ENCODE assay signal across 12 cellular contexts in the genomic region with DNA sequence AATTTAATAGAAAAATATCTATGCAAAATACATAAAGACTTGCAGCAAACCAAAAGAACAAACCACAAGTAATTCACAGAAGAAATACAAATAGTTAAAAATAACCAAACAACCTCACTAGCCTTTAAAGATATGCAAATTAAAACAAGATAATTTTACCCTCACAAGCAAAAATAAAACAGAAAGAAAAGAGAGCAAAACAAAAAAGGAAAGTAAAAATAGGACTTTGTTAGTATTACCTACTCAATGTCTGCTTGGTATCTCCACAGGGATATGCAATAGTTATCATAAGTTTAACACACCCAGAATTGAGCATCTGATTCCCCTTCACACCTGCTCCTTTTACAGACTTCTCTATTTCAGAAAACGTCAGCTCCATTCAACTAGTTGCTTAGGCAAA.
DNase-seq lines count a peak whose midpoint lies in the region; ATAC-seq and TF ChIP-seq lines count a peak whose summit lies in the region.
"Had no signal": no experiment of that assay in that cellular context is flagged by ENCODE, and none has a peak within 500 bp of the region (broad histone marks: within the 10 kb centered on the region; RNA-seq: fewer than 3 reads in every experiment).

No MANE protein-coding gene starts in this region.

- DNase-seq in GM06990 (ENCODE audit: extremely low read depth, insufficient read length) (no peak), chondrocyte (ENCODE audit: low spot score) (no peak), COLO668 (lab: John Stamatoyannopoulos, UW; ENCODE audit: unreplicated experiment) (no peak), NCI-H1436 (lab: John Stamatoyannopoulos, UW) (no peak), natural killer cell (no peak)
- DNase-seq: activated T-cell treated with anti-CD3 and anti-CD28 coated beads, Interleukin-2, amount 50 U/mL, for 24 hours; esophagus squamous epithelium; NCI-H1105 treated with DMSO at 0.1 percent for 48 hours; stimulated activated naive CD8-positive, alpha-beta T cell treated with anti-CD3 and anti-CD28 coated beads, Interleukin-15, Interleukin-2, amounts not matched to agents 100 U/mL and 50 U/mL, for 24 hours had no signal

- H3K27ac Mint-ChIP-seq in chondrocyte (ENCODE audit: unreplicated experiment), result no peak overlapping the region
- no peak overlapping the region for H3K27ac Mint-ChIP-seq in natural killer cell
- H3K27ac Mint-ChIP-seq: activated T-cell treated with anti-CD3 and anti-CD28 coated beads, Interleukin-2, amount 50 U/mL, for 24 hours had no signal

- H3K4me1 Mint-ChIP-seq in chondrocyte (ENCODE audit: low read depth), result peaks cover 3% of the 10 kb centered on the region
- no peaks in the 10 kb centered on the region for H3K4me1 Mint-ChIP-seq in natural killer cell

- ATAC-seq in GM19372 (IDR thresholded peaks at IDR 0.05; ENCODE audit: low read depth, unreplicated experiment), result peak; percentile 29
- peak; percentile 34 for ATAC-seq in HG02759 (IDR thresholded peaks at IDR 0.05; ENCODE audit: unreplicated experiment)
- ATAC-seq in HG03457 (IDR thresholded peaks at IDR 0.05; ENCODE audit: unreplicated experiment), result peak; percentile 40
- ATAC-seq in natural killer cell, result no peak
- ATAC-seq: stimulated activated naive CD8-positive, alpha-beta T cell treated with anti-CD3 and anti-CD28 coated beads, Interleukin-15, Interleukin-2, amounts not matched to agents 100 U/mL and 50 U/mL, for 24 hours had no signal

- TF ChIP-seq CTCF in GM06990 (IDR thresholded peaks at IDR 0.05; ENCODE audit: insufficient read depth, low read length, poor library complexity, severe bottlenecking) (no peak), chondrocyte (IDR thresholded peaks at IDR 0.05) (no peak), natural killer cell (IDR thresholded peaks at IDR 0.05) (no peak)

- H3K36me3 Mint-ChIP-seq in chondrocyte (ENCODE audit: low read depth) (no peaks in the 10 kb centered on the region), natural killer cell (no peaks in the 10 kb centered on the region)

- no peaks in the 10 kb centered on the region for H3K36me3 ChIP-seq in GM06990 (ENCODE audit: control insufficient read depth, insufficient read depth, low read length)
- H3K36me3 ChIP-seq: esophagus squamous epithelium had no signal

- intact Hi-C loops in natural killer cell (cut with micrococcal nuclease), result no loop called here

- H3K4me3 ChIP-seq in GM06990 (replicated peaks; ENCODE audit: low read depth, low read length), result peak overlapping the region; percentile 70
- H3K4me3 ChIP-seq: esophagus squamous epithelium had no signal

- H3K27me3 Mint-ChIP-seq in chondrocyte (ENCODE audit: low read depth) (peaks cover 6% of the 10 kb centered on the region), natural killer cell (ENCODE audit: low read depth in 2 of 2) (no peaks in the 10 kb centered on the region)

- no peaks in the 10 kb centered on the region for H3K9me3 Mint-ChIP-seq in chondrocyte (ENCODE audit: low read depth)
- peaks cover 7 to 9% of the 10 kb centered on the region in 2 donors for H3K9me3 Mint-ChIP-seq in natural killer cell
- H3K9me3 Mint-ChIP-seq: activated T-cell treated with anti-CD3 and anti-CD28 coated beads, Interleukin-2, amount 50 U/mL, for 24 hours had no signal

- H3K4me3 Mint-ChIP-seq in chondrocyte (ENCODE audit: unreplicated experiment), result no peak overlapping the region
- no peak overlapping the region for H3K4me3 Mint-ChIP-seq in natural killer cell
- H3K4me3 Mint-ChIP-seq: activated T-cell treated with anti-CD3 and anti-CD28 coated beads, Interleukin-2, amount 50 U/mL, for 24 hours had no signal

- no peaks in the 10 kb centered on the region for H3K27me3 ChIP-seq in GM06990 (replicated peaks; ENCODE audit: control insufficient read depth, insufficient read depth, low read length)
- H3K27me3 ChIP-seq: esophagus squamous epithelium had no signal

Comparison
In these comparisons a context has a peak if more than half of its experiments do, and no peak if none do; other contexts are left out.
1. ATAC-seq: peak in GM19372 (single experiment), HG02759 (single experiment) and HG03457 (single experiment); none in natural killer cell (0 of 3).